12 cellular contexts compared by ENCODE assay signal in the genomic region with DNA sequence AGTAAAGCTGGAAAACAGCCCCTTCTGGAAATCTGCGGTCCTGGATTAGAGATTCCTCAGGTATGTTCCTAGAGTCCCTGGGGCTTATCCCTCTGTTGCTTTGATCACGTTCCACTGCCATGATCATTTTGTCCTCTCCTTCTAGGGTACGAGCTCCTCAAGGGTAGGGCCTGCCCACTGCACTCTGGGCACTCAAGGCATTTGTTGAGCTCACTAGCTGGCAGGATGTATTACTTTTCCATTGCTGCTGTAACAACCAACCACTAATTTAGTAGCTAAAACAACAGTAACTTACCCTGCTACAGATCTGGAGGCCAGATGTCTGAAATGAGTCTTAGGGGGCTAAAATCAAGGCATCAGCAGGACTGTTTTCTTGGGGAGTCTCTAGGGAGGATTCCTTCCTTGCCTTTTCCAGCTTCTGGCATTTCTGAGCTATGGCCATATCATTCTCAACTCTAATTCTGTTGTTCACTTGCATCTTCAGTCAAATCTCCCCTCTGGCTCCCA.
DNase-seq lines count a peak whose midpoint lies in the region; ATAC-seq and TF ChIP-seq lines count a peak whose summit lies in the region.
"Had no signal": no experiment of that assay in that cellular context is flagged by ENCODE, and none has a peak within 500 bp of the region (broad histone marks: within the 10 kb centered on the region; RNA-seq: fewer than 3 reads in every experiment).

No MANE protein-coding gene starts in this region.

- ATAC-seq in activated T-cell treated with anti-CD3 and anti-CD28 coated beads, Interleukin-2, amount 50 U/mL, for 4 hours, result peak; percentile 8

- peaks cover 2% of the 10 kb centered on the region for H3K36me3 Mint-ChIP-seq in activated T-cell treated with anti-CD3 and anti-CD28 coated beads, Interleukin-2, amount 50 U/mL, for 4 hours (ENCODE audit: insufficient read depth)
- H3K36me3 Mint-ChIP-seq in activated naive CD8-positive, alpha-beta T cell treated with anti-CD3 and anti-CD28 coated beads for 36 hours, result peaks cover 6% of the 10 kb centered on the region

- H3K27ac ChIP-seq in KOPT-K1 (ENCODE audit: low read depth, low read length, poor library complexity, severe bottlenecking), result peak overlapping the region; percentile 56
- peak overlapping the region; percentile 87 for H3K27ac ChIP-seq in neutrophil
- H3K27ac ChIP-seq: vagina had no signal

- peaks cover 29% of the 10 kb centered on the region for H3K36me3 ChIP-seq in KOPT-K1 (ENCODE audit: insufficient read depth, low read length)
- peaks cover 36% of the 10 kb centered on the region for H3K36me3 ChIP-seq in neutrophil
- H3K36me3 ChIP-seq: vagina had no signal

- H3K4me3 ChIP-seq in neutrophil (ENCODE audit: low read depth in 1 of 2, low read length in 1 of 2), result peak overlapping the region; percentile 2 to 23
- H3K4me3 ChIP-seq: vagina had no signal

- peak overlapping the region; percentile 48 for H3K4me3 Mint-ChIP-seq in activated T-cell treated with anti-CD3 and anti-CD28 coated beads, Interleukin-2, amount 50 U/mL, for 4 hours
- peak overlapping the region; percentile 57 for H3K4me3 Mint-ChIP-seq in activated naive CD8-positive, alpha-beta T cell treated with anti-CD3 and anti-CD28 coated beads for 36 hours

- H3K4me1 Mint-ChIP-seq in activated T-cell treated with anti-CD3 and anti-CD28 coated beads, Interleukin-2, amount 50 U/mL, for 4 hours (ENCODE audit: low read depth), result peaks cover 51% of the 10 kb centered on the region
- H3K4me1 Mint-ChIP-seq in activated naive CD8-positive, alpha-beta T cell treated with anti-CD3 and anti-CD28 coated beads for 36 hours, result peaks cover 41% of the 10 kb centered on the region

- H3K9me3 ChIP-seq in KOPT-K1 (ENCODE audit: insufficient read depth, low read length, poor library complexity, severe bottlenecking) (no peaks in the 10 kb centered on the region), neutrophil (no peaks in the 10 kb centered on the region)
- H3K9me3 ChIP-seq: vagina had no signal

- TF ChIP-seq CTCF in neutrophil (IDR thresholded peaks at IDR 0.05), result no peak

- no peaks in the 10 kb centered on the region for H3K27me3 ChIP-seq in neutrophil
- H3K27me3 ChIP-seq: vagina had no signal

- no peaks in the 10 kb centered on the region for H3K9me3 Mint-ChIP-seq in activated T-cell treated with anti-CD3 and anti-CD28 coated beads, Interleukin-2, amount 50 U/mL, for 4 hours
- H3K9me3 Mint-ChIP-seq in activated naive CD8-positive, alpha-beta T cell treated with anti-CD3 and anti-CD28 coated beads for 36 hours, result no peaks in the 10 kb centered on the region

- H3K27ac Mint-ChIP-seq in activated naive CD8-positive, alpha-beta T cell treated with anti-CD3 and anti-CD28 coated beads for 36 hours, result no peak overlapping the region

- DNase-seq in activated T-cell treated with anti-CD3 and anti-CD28 coated beads, Interleukin-2, amount 50 U/mL, for 4 hours, result no peak
- no peak for DNase-seq in activated T-cell treated with anti-CD3 and anti-CD28 coated beads, Interleukin-2, amount 50 U/mL, for 1 hour
- no peak for DNase-seq in activated naive CD8-positive, alpha-beta T cell treated with anti-CD3 and anti-CD28 coated beads for 36 hours
- DNase-seq in Ammon's horn (ENCODE audit: low spot score) (no peak), DMS79 treated with DMSO at 0.1 percent for 48 hours (lab: John Stamatoyannopoulos, UW) (no peak), AG08395 (ENCODE audit: low spot score) (no peak)
- DNase-seq: NCI-H1417 treated with DMSO at 0.1 percent for 48 hours, NCI-H2227 treated with DMSO at 0.1 percent for 48 hours, nucleus accumbens had no signal

- peaks cover 66% of the 10 kb centered on the region in 2 experiments for H3K4me1 ChIP-seq in neutrophil (ENCODE audit: control insufficient read depth in 1 of 2, insufficient read depth in 1 of 2, low read depth in 1 of 2, low read length in 1 of 2)
- H3K4me1 ChIP-seq: vagina had no signal

- no peaks in the 10 kb centered on the region for H3K27me3 Mint-ChIP-seq in activated T-cell treated with anti-CD3 and anti-CD28 coated beads, Interleukin-2, amount 50 U/mL, for 4 hours (ENCODE audit: low read depth)
- H3K27me3 Mint-ChIP-seq in activated naive CD8-positive, alpha-beta T cell treated with anti-CD3 and anti-CD28 coated beads for 36 hours, result no peaks in the 10 kb centered on the region
